In the genomic region with DNA sequence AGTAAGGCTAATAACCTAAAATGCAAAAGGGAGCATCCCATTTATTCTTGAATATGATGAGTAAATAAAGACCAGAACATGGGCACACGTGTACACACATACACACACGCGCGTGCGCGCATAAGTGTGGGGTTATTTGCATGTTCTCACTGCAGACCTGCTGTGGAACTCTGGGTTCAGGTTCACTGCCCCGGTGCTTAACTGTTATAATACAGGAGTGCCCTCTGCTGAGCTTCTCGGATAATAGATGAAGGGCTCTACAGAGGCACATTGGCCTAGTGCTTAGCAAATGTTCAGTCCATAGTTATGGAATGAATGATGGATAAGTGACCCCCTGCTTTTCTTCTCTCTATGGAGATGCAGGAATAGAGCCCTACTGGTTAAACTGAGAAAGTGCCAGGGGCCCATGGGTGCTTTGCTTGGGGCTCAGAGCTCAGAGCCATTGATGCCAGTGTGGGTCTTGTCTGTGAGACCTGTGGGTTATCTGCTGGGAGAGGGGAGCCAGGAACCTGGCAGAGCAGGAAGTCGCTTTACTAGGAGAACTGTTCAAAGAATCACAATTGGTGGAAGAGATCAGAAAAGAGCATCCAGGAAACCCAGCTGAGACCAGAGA, we compare ENCODE assay signal across 8 cellular contexts. TPM values are rescaled to one million over a fixed set of nuclear protein-coding genes. Genes with fewer than 3 reads are reported as not detected.
DNase-seq lines count a peak whose midpoint lies in the region; ATAC-seq and TF ChIP-seq lines count a peak whose summit lies in the region.

No MANE protein-coding gene starts in this region.

- H3K27ac Mint-ChIP-seq in activated CD4-positive, alpha-beta memory T cell treated with anti-CD3 and anti-CD28 coated beads, Interleukin-2, amount 10 ng/mL, durations not matched to agents 7 days and 5 days = peak overlapping the region; percentile 65
- H3K27ac Mint-ChIP-seq in endothelial cell (ENCODE audit: unreplicated experiment) = peak overlapping the region; percentile 54
- peak overlapping the region in 9 of 10 donors; percentile 87 to 97 (median 94) for H3K27ac Mint-ChIP-seq in naive thymus-derived CD8-positive, alpha-beta T cell

- CTCF ChIA-PET in activated CD4-positive, alpha-beta memory T cell treated with anti-CD3 and anti-CD28 coated beads, Interleukin-2, amount 10 ng/mL, durations not matched to agents 7 days and 5 days (lab: Charles Lee) = interaction anchor here (0.7 to 3.5 kb wide), 18 partner anchors 45 to 527 kb away, joined by 3 to 77 read pairs (median 3); no protein-coding TSS in a partner anchor

- H3K4me1 Mint-ChIP-seq in activated CD4-positive, alpha-beta memory T cell treated with anti-CD3 and anti-CD28 coated beads, Interleukin-2, amount 10 ng/mL, durations not matched to agents 7 days and 5 days = peaks cover 31% of the 10 kb centered on the region
- H3K4me1 Mint-ChIP-seq in endothelial cell (ENCODE audit: unreplicated experiment) = peaks cover 39% of the 10 kb centered on the region
- peaks cover 24 to 32% (median 30%) of the 10 kb centered on the region in 4 donors for H3K4me1 Mint-ChIP-seq in naive thymus-derived CD8-positive, alpha-beta T cell

- DNase-seq in ACHN (peak; percentile 78), NCI-H510A treated with DMSO at 0.1 percent for 48 hours (lab: John Stamatoyannopoulos, UW) (peak; percentile 68), endothelial cell (ENCODE audit: low spot score) (peak; percentile 50), ureter (ENCODE audit: low spot score) (peak; percentile 77)
- peak; percentile 81 for DNase-seq in activated CD4-positive, alpha-beta memory T cell treated with anti-CD3 and anti-CD28 coated beads, Interleukin-2, amount 10 ng/mL, durations not matched to agents 7 days and 5 days
- peak; percentile 38 to 90 (median 72) for DNase-seq in naive thymus-derived CD8-positive, alpha-beta T cell

- ATAC-seq in GM18502 (IDR thresholded peaks at IDR 0.05; ENCODE audit: poor library complexity, unreplicated experiment) = peak; percentile 45
- ATAC-seq in HG03039 (IDR thresholded peaks at IDR 0.05; ENCODE audit: unreplicated experiment) = peak; percentile 38
- ATAC-seq in naive thymus-derived CD8-positive, alpha-beta T cell = peak; percentile 41 to 54

- no peaks in the 10 kb centered on the region for H3K9me3 Mint-ChIP-seq in activated CD4-positive, alpha-beta memory T cell treated with anti-CD3 and anti-CD28 coated beads, Interleukin-2, amount 10 ng/mL, durations not matched to agents 7 days and 5 days
- no peaks in the 10 kb centered on the region for H3K9me3 Mint-ChIP-seq in endothelial cell (ENCODE audit: unreplicated experiment)
- peaks cover 0 to 2% (median 0%) of the 10 kb centered on the region in 9 donors for H3K9me3 Mint-ChIP-seq in naive thymus-derived CD8-positive, alpha-beta T cell

- H3K27me3 Mint-ChIP-seq in activated CD4-positive, alpha-beta memory T cell treated with anti-CD3 and anti-CD28 coated beads, Interleukin-2, amount 10 ng/mL, durations not matched to agents 7 days and 5 days = peaks cover 12% of the 10 kb centered on the region
- H3K27me3 Mint-ChIP-seq in endothelial cell (ENCODE audit: unreplicated experiment) = peaks cover 5% of the 10 kb centered on the region
- peaks cover 0 to 5% (median 0%) of the 10 kb centered on the region in 5 donors for H3K27me3 Mint-ChIP-seq in naive thymus-derived CD8-positive, alpha-beta T cell

- TF ChIP-seq CTCF in endothelial cell (IDR thresholded peaks at IDR 0.05; ENCODE audit: unreplicated experiment) = peak; percentile 11

- H3K4me3 Mint-ChIP-seq in activated CD4-positive, alpha-beta memory T cell treated with anti-CD3 and anti-CD28 coated beads, Interleukin-2, amount 10 ng/mL, durations not matched to agents 7 days and 5 days = no peak overlapping the region
- no peak overlapping the region for H3K4me3 Mint-ChIP-seq in endothelial cell (ENCODE audit: unreplicated experiment)
- H3K4me3 Mint-ChIP-seq in naive thymus-derived CD8-positive, alpha-beta T cell = peak overlapping the region in 9 of 10 donors; percentile 1 to 88 (median 58)

- in situ Hi-C loops in ACHN (cut with HindIII; ENCODE audit: low pct_ligation_motif_present, low pct_unique_long_range_greater_than_20kb, low sequenced_read_pairs) = no loop called here

- peaks cover 21% of the 10 kb centered on the region for H3K36me3 Mint-ChIP-seq in activated CD4-positive, alpha-beta memory T cell treated with anti-CD3 and anti-CD28 coated beads, Interleukin-2, amount 10 ng/mL, durations not matched to agents 7 days and 5 days (ENCODE audit: low read depth)
- no peaks in the 10 kb centered on the region for H3K36me3 Mint-ChIP-seq in endothelial cell (ENCODE audit: low read depth, unreplicated experiment)
- peaks cover 5 to 11% (median 9%) of the 10 kb centered on the region in 3 donors for H3K36me3 Mint-ChIP-seq in naive thymus-derived CD8-positive, alpha-beta T cell

- POLR2A ChIA-PET in activated CD4-positive, alpha-beta memory T cell treated with anti-CD3 and anti-CD28 coated beads, Interleukin-2, amount 10 ng/mL, durations not matched to agents 7 days and 5 days (lab: Charles Lee) = interaction anchor here (0.6 to 1.6 kb wide), 6 partner anchors 10 to 525 kb away, joined by 3 to 12 read pairs (median 3); no protein-coding TSS in a partner anchor
- POLR2A ChIA-PET in naive thymus-derived CD8-positive, alpha-beta T cell (lab: Charles Lee) = interaction anchor here (0.6 to 1.4 kb wide), 9 partner anchors 12 to 365 kb away, joined by 3 to 7 read pairs (median 3); no protein-coding TSS in a partner anchor

RNA-seq across cellular contexts. Expression of a gene that starts 3.6 kb away (rescaled TPM):
- 100 to 1,000 TPM; 445 to 449 TPM for total RNA-seq in activated CD4-positive, alpha-beta memory T cell treated with anti-CD3 and anti-CD28 coated beads, Interleukin-2, amount 10 ng/mL, durations not matched to agents 7 days and 5 days
- 17.9 TPM for total RNA-seq in endothelial cell (ENCODE audit: unreplicated experiment)
- 100 to 1,000 TPM; 137 to 142 TPM for total RNA-seq in naive thymus-derived CD8-positive, alpha-beta T cell
- polyA plus RNA-seq in naive thymus-derived CD8-positive, alpha-beta T cell = 100 to 1,000 TPM in 2 of 3 donors, 10 to 100 TPM in 1; 52.9 to 140 (median 112) TPM
- total RNA-seq in ureter = 24.4 TPM

Comparison
In these comparisons a context has a peak if more than half of its experiments do, and no peak if none do; other contexts are left out.
1. Peak in every context shown above with its lines: DNase-seq and ATAC-seq.
2. H3K4me3 Mint-ChIP-seq: peak in naive thymus-derived CD8-positive, alpha-beta T cell (9 of 10); none in activated CD4-positive, alpha-beta memory T cell treated with anti-CD3 and anti-CD28 coated beads, Interleukin-2, amount 10 ng/mL, durations not matched to agents 7 days and 5 days (single experiment) and endothelial cell (single experiment).